9 cellular contexts compared by ENCODE assay signal in genomic region chr1:8096105-8097011, GRCh38.
DNase-seq lines count a peak whose midpoint lies in the region; ATAC-seq and TF ChIP-seq lines count a peak whose summit lies in the region.
"Had no signal": no experiment of that assay in that cellular context is flagged by ENCODE, and none has a peak within 500 bp of the region (broad histone marks: within the 10 kb centered on the region; RNA-seq: fewer than 3 reads in every experiment).

No MANE protein-coding gene starts in this region.

- H3K4me3 Mint-ChIP-seq in stimulated activated effector memory CD8-positive, alpha-beta T cell treated with anti-CD3 and anti-CD28 coated beads, Interleukin-12 subunit alpha, Interleukin-12 subunit beta, amount 100 ng/mL, for 72 hours = peak overlapping the region; percentile 63
- no peak overlapping the region for H3K4me3 Mint-ChIP-seq in CD8-positive, alpha-beta T cell

- peak overlapping the region; percentile 74 to 84 (median 78) for H3K27ac ChIP-seq in gastroesophageal sphincter
- H3K27ac ChIP-seq in CD8-positive, alpha-beta T cell (ENCODE audit: low read depth, low read length) = no peak overlapping the region

- POLR2A ChIA-PET in CD8-positive, alpha-beta T cell (lab: Charles Lee) = no interaction called here

- no peak for TF ChIP-seq EP300 in gastroesophageal sphincter (IDR thresholded peaks at IDR 0.05)

- DNase-seq in DMS79 treated with DMSO at 0.1 percent for 48 hours (lab: John Stamatoyannopoulos, UW) (peak; percentile 58), DMS79 (lab: John Stamatoyannopoulos, UW) (no peak), middle frontal gyrus (ENCODE audit: extremely low spot score, low spot score) (no peak)
- no peak for DNase-seq in stimulated activated effector memory CD8-positive, alpha-beta T cell treated with anti-CD3 and anti-CD28 coated beads, Interleukin-12 subunit alpha, Interleukin-12 subunit beta, amount 100 ng/mL, for 72 hours (ENCODE audit: low spot score in 2 of 2)
- no peak for DNase-seq in CD8-positive, alpha-beta T cell
- no peak for DNase-seq in stimulated activated CD4-positive, alpha-beta T cell treated with anti-CD3 and anti-CD28 coated beads, Interleukin-15, amount 100 ng/mL, for 24 hours
- DNase-seq: T1000 had no signal

- H3K9me3 Mint-ChIP-seq in stimulated activated effector memory CD8-positive, alpha-beta T cell treated with anti-CD3 and anti-CD28 coated beads, Interleukin-12 subunit alpha, Interleukin-12 subunit beta, amount 100 ng/mL, for 72 hours = no peaks in the 10 kb centered on the region
- H3K9me3 Mint-ChIP-seq in CD8-positive, alpha-beta T cell = no peaks in the 10 kb centered on the region

- H3K27me3 ChIP-seq in gastroesophageal sphincter = no peaks in the 10 kb centered on the region
- H3K27me3 ChIP-seq in CD8-positive, alpha-beta T cell (ENCODE audit: insufficient read depth, low read length) = no peaks in the 10 kb centered on the region

- H3K9me3 ChIP-seq in gastroesophageal sphincter = no peaks in the 10 kb centered on the region
- H3K9me3 ChIP-seq in CD8-positive, alpha-beta T cell (ENCODE audit: low read length) = no peaks in the 10 kb centered on the region

- peaks cover 5 to 40% (median 14%) of the 10 kb centered on the region in 3 donors for H3K4me1 ChIP-seq in gastroesophageal sphincter
- H3K4me1 ChIP-seq in CD8-positive, alpha-beta T cell (ENCODE audit: insufficient read depth, low read length) = no peaks in the 10 kb centered on the region

- no peak overlapping the region for H3K4me3 ChIP-seq in gastroesophageal sphincter
- H3K4me3 ChIP-seq in CD8-positive, alpha-beta T cell (ENCODE audit: low read depth, low read length) = no peak overlapping the region

- no peak for TF ChIP-seq POLR2A in gastroesophageal sphincter (IDR thresholded peaks at IDR 0.05)

- H3K36me3 Mint-ChIP-seq in stimulated activated effector memory CD8-positive, alpha-beta T cell treated with anti-CD3 and anti-CD28 coated beads, Interleukin-12 subunit alpha, Interleukin-12 subunit beta, amount 100 ng/mL, for 72 hours = no peaks in the 10 kb centered on the region
- no peaks in the 10 kb centered on the region for H3K36me3 Mint-ChIP-seq in CD8-positive, alpha-beta T cell

- ATAC-seq in SK-N-SH treated with all-trans-retinoic acid at 6 μM for 48 hours (peak; percentile 64), gastroesophageal sphincter (peak; percentile 64)
- ATAC-seq in stimulated activated effector memory CD8-positive, alpha-beta T cell treated with anti-CD3 and anti-CD28 coated beads, Interleukin-12 subunit alpha, Interleukin-12 subunit beta, amount 100 ng/mL, for 72 hours = peak; percentile 51
- no peak for ATAC-seq in CD8-positive, alpha-beta T cell

- peak overlapping the region; percentile 92 for H3K27ac Mint-ChIP-seq in stimulated activated effector memory CD8-positive, alpha-beta T cell treated with anti-CD3 and anti-CD28 coated beads, Interleukin-12 subunit alpha, Interleukin-12 subunit beta, amount 100 ng/mL, for 72 hours
- H3K27ac Mint-ChIP-seq in CD8-positive, alpha-beta T cell = no peak overlapping the region

- peaks cover 43% of the 10 kb centered on the region for H3K4me1 Mint-ChIP-seq in stimulated activated effector memory CD8-positive, alpha-beta T cell treated with anti-CD3 and anti-CD28 coated beads, Interleukin-12 subunit alpha, Interleukin-12 subunit beta, amount 100 ng/mL, for 72 hours
- peaks cover 5% of the 10 kb centered on the region for H3K4me1 Mint-ChIP-seq in CD8-positive, alpha-beta T cell (ENCODE audit: low read depth)

- H3K27me3 Mint-ChIP-seq in CD8-positive, alpha-beta T cell (ENCODE audit: low read depth) = peaks cover 9% of the 10 kb centered on the region

- 46 to 78% methylated on average over 12 of the region's 12 CpGs for WGBS in gastroesophageal sphincter (ENCODE audit: low coverage in 1 of 2), 2 donors

- CTCF ChIA-PET in CD8-positive, alpha-beta T cell (lab: Charles Lee) = no interaction called here

- intact Hi-C loops in CD8-positive, alpha-beta T cell (cut with DNase I, micrococcal nuclease) = no loop called here

- no peaks in the 10 kb centered on the region for H3K36me3 ChIP-seq in gastroesophageal sphincter
- H3K36me3 ChIP-seq in CD8-positive, alpha-beta T cell (ENCODE audit: insufficient read depth, low read length) = no peaks in the 10 kb centered on the region

- TF ChIP-seq CTCF in gastroesophageal sphincter (IDR thresholded peaks at IDR 0.05) = no peak
- no peak for TF ChIP-seq CTCF in CD8-positive, alpha-beta T cell (IDR thresholded peaks at IDR 0.05)

TF ChIP-seq in SK-N-SH treated with all-trans-retinoic acid at 6 μM for 48 hours, 23 proteins besides CTCF, POLR2A, EP300 and RAD21:
- TF ChIP-seq ISL1 (CRISPR knock-in tag; IDR thresholded peaks at IDR 0.05) (peak; percentile 46), CSRNP3 (CRISPR knock-in tag; IDR thresholded peaks at IDR 0.05) (no peak), ARNTL (CRISPR knock-in tag; IDR thresholded peaks at IDR 0.05; ENCODE audit: borderline replicate concordance, low read depth) (no peak)
TF ChIP-seq in SK-N-SH treated with all-trans-retinoic acid at 6 μM for 48 hours: peak in this region for 1.
